ENCODE assay signal across 8 cellular contexts in the genomic region with DNA sequence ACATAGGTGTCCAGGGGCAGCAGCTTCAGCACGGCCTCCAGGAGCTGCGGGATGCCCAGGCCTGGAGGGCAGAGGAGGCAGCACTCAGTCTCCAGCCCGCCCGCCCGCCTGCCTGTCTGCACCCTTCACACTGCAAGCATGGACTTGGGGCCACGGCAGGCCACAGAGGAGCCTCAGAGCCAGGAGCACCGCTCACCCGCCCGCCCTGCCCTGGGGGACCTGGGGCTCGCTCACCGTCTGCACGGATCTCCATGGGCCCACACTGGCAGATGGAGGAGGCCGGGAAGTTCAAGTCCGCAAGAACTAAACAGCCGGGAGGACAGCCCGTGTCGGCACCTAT. TPM values are rescaled to one million over a fixed set of nuclear protein-coding genes. Genes with fewer than 3 reads are reported as not detected.
A peak's percentile ranks its signal among the peaks of the same experiment; 100 is the strongest.
DNase-seq lines count a peak whose midpoint lies in the region; ATAC-seq and TF ChIP-seq lines count a peak whose summit lies in the region.

No MANE protein-coding gene starts in this region.

- no peak for TF ChIP-seq POLR2A in Peyer's patch (IDR thresholded peaks at IDR 0.05)

- H3K36me3 ChIP-seq in Peyer's patch (peaks cover 0 to 19% (median 0%) of the 10 kb centered on the region in 3 donors), psoas muscle (ENCODE audit: insufficient read depth in 1 of 2, low read depth in 1 of 2) (peaks cover 0 to 5% of the 10 kb centered on the region in 2 donors)

- H3K4me1 ChIP-seq in Peyer's patch (peaks cover 7 to 39% (median 10%) of the 10 kb centered on the region in 4 donors), psoas muscle (peaks cover 4% of the 10 kb centered on the region)

- no peaks in the 10 kb centered on the region for H3K27me3 ChIP-seq in Peyer's patch
- H3K27me3 ChIP-seq in psoas muscle (ENCODE audit: insufficient read depth in 3 of 3, low read length in 2 of 3) = peaks cover 0 to 8% (median 0%) of the 10 kb centered on the region in 3 donors

- H3K4me3 ChIP-seq in GM12864 (ENCODE audit: low read depth, low read length) = peak overlapping the region; percentile 75
- H3K4me3 ChIP-seq in Peyer's patch = peak overlapping the region; percentile 73 to 96 (median 85)
- peak overlapping the region; percentile 56 for H3K4me3 ChIP-seq in fibroblast of pulmonary artery (replicated peaks; ENCODE audit: low read depth, low read length)
- peak overlapping the region; percentile 79 for H3K4me3 ChIP-seq in psoas muscle

- no peaks in the 10 kb centered on the region for H3K9me3 ChIP-seq in Peyer's patch
- no peaks in the 10 kb centered on the region for H3K9me3 ChIP-seq in psoas muscle

- intact Hi-C loops in psoas muscle (cut with DNase I) = no loop called here

- peak in 1 of 4 donors; percentile 3 for ATAC-seq in psoas muscle
- no peak for ATAC-seq in HG03378 (IDR thresholded peaks at IDR 0.05; ENCODE audit: unreplicated experiment)

- H3K27ac ChIP-seq in Peyer's patch (peak overlapping the region; percentile 76 to 97 (median 84)), psoas muscle (no peak overlapping the region)

- no peak for TF ChIP-seq CTCF in GM12864 (IDR thresholded peaks at IDR 0.05; ENCODE audit: low read depth, low read length, missing control alignments)
- no peak for TF ChIP-seq CTCF in Peyer's patch (IDR thresholded peaks at IDR 0.05)
- no peak for TF ChIP-seq CTCF in fibroblast of pulmonary artery (IDR thresholded peaks at IDR 0.05; ENCODE audit: low read length, missing control alignments)
- no peak for TF ChIP-seq CTCF in psoas muscle (IDR thresholded peaks at IDR 0.05)

- WGBS in psoas muscle, 3 donors = 29 to 42% (median 40%) methylated on average over 8 to 17 of the region's 17 CpGs

- DNase-seq in GM12864 (ENCODE audit: low read depth) (no peak), Peyer's patch (no peak), fibroblast of pulmonary artery (ENCODE audit: low read depth) (no peak), psoas muscle (no peak), DMS153 (lab: John Stamatoyannopoulos, UW) (no peak), hepatic stellate cell (ENCODE audit: low spot score) (no peak), KG1 (lab: John Stamatoyannopoulos, UW) (no peak)

RNA-seq across cellular contexts. Expression of gene FUOM, which starts 0.9 kb away (rescaled TPM):
- total RNA-seq in Peyer's patch (100 to 1,000 TPM in 3 of 4 donors, 10 to 100 TPM in 1; 88.3 to 214 (median 163) TPM), psoas muscle (1 to 10 TPM; 3.0 to 6.7 (median 4.5) TPM)
- polyA plus RNA-seq in psoas muscle = 1 to 10 TPM; 5.4 to 9.1 (median 8.6) TPM

RNA-seq across cellular contexts. Expression of gene PRAP1, which starts 9.8 kb away (rescaled TPM):
- total RNA-seq in Peyer's patch (1,000 to 10,000 TPM in 3 of 4 donors, 10 to 100 TPM in 1; 52.8 to 2,204 (median 1,384) TPM), psoas muscle (not detected)
- under 1 TPM in 2 of 3 donors, not detected in 1; 0.14 to 0.64 TPM for polyA plus RNA-seq in psoas muscle

RNA-seq across cellular contexts. Expression of gene ECHS1, which starts 16.2 kb away (rescaled TPM):
- total RNA-seq in Peyer's patch = 100 to 1,000 TPM in 3 of 4 donors, 10 to 100 TPM in 1; 87.5 to 211 (median 172) TPM
- total RNA-seq in psoas muscle = 100 to 1,000 TPM in 3 of 4 donors, 10 to 100 TPM in 1; 83.2 to 151 (median 120) TPM
- 100 to 1,000 TPM; 107 to 131 (median 123) TPM for polyA plus RNA-seq in psoas muscle

RNA-seq across cellular contexts. Expression of gene CALY, which starts 20.2 kb away (rescaled TPM):
- total RNA-seq in Peyer's patch = 1 to 10 TPM in 2 of 4 donors, under 1 TPM in 1, not detected in 1; 0.88 to 1.6 (median 1.5) TPM
- not detected for total RNA-seq in psoas muscle
- under 1 TPM in 1 of 3 donors, not detected in 2; 0.05 TPM for polyA plus RNA-seq in psoas muscle

RNA-seq across cellular contexts. Expression of gene PAOX, which starts 22.1 kb away (rescaled TPM):
- total RNA-seq in Peyer's patch = 10 to 100 TPM; 19.8 to 53.7 (median 36.9) TPM
- 1 to 10 TPM; 3.1 to 5.2 (median 3.4) TPM for total RNA-seq in psoas muscle
- 1 to 10 TPM; 2.4 to 4.1 (median 3.6) TPM for polyA plus RNA-seq in psoas muscle

Comparison
In these comparisons a context has a peak if more than half of its experiments do, and no peak if none do; other contexts are left out.
1. RNA of gene FUOM, which starts 0.9 kb away (total RNA-seq): 88.3 to 214 TPM in Peyer's patch; 3.0 to 6.7 TPM in psoas muscle; every median in the first group is over 10 times any median in the second.
2. RNA of gene PRAP1, which starts 9.8 kb away (total RNA-seq): 52.8 to 2,204 TPM in Peyer's patch; not detected in psoas muscle; every median in the first group is over 10 times any median in the second.
3. Peak in every context shown above with its lines, with median percentiles within 50 percentile points of each other: H3K4me3 ChIP-seq.